Comparison of ENCODE assay signal across 13 cellular contexts in the genomic region with DNA sequence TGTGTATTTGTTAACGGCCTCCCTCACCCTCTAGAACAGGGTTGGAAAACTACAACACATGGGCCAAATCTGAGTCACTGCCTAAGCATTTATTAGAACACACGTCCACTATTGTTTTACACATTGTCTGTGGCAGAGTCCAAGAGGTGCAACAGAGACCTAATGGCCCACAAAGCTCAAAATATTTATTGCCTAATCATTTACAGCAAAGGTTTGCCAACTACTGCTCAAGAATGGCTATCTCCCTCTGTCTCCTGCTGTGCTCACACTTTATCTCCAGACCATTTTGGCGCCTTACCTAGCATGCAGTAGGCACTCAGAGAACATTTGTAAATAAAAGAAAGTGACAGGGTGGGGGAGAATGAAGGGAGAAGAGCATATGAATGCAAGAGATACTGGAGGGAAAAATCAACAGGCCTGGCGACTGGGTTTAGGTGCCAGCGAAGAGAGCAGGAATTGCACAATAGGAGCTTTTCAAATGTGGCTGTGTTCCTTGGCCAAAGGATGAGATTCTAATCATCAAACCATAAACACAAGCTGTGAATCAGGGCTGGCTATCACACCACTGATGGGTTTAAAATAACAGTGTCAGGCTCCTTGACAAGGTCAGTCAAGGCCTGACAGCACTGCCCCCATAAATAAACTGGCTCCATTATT.
A peak's percentile ranks its signal among the peaks of the same experiment; 100 is the strongest.
DNase-seq lines count a peak whose midpoint lies in the region; ATAC-seq, FAIRE-seq and TF ChIP-seq lines count a peak whose summit lies in the region.
"Had no signal": no experiment of that assay in that cellular context is flagged by ENCODE, and none has a peak within 500 bp of the region (broad histone marks: within the 10 kb centered on the region; RNA-seq: fewer than 3 reads in every experiment).

No MANE protein-coding gene starts in this region.

- H3K9ac ChIP-seq in endodermal cell (ENCODE audit: extremely low read depth, low read length, poor library complexity, severe bottlenecking): no peak overlapping the region
- no peak overlapping the region for H3K9ac ChIP-seq in kidney (ENCODE audit: low read length in 2 of 2)

- peaks cover 16% of the 10 kb centered on the region for H3K4me1 ChIP-seq in endodermal cell (ENCODE audit: control insufficient read depth, insufficient read depth, low read length)
- peaks cover 22% of the 10 kb centered on the region for H3K4me1 ChIP-seq in lower lobe of right lung
- peaks cover under 1 to 6% of the 10 kb centered on the region in 2 donors for H3K4me1 ChIP-seq in kidney (ENCODE audit: control insufficient read depth in 1 of 2, insufficient read depth in 1 of 2, low read depth in 1 of 2, low read length in 2 of 2)

- H3K4me3 ChIP-seq in endodermal cell (ENCODE audit: low read length) (no peak overlapping the region), lower lobe of right lung (no peak overlapping the region), kidney (ENCODE audit: low read length in 2 of 2) (peak overlapping the region in 1 of 2 donors; percentile 8)
- H3K4me3 ChIP-seq: GM12878, ovary had no signal

- 72 to 93% methylated on average over 3 to 5 of the region's 5 CpGs for WGBS in endodermal cell (ENCODE audit: insufficient coverage in 1 of 2, insufficient read length in 1 of 2), 2 experiments

- FAIRE-seq in kidney (lab: Jason Lieb, UNC): no peak
- FAIRE-seq: GM12878 had no signal

- H3K27me3 Mint-ChIP-seq in endodermal cell (ENCODE audit: insufficient read depth): peaks cover 26% of the 10 kb centered on the region

- H3K27ac ChIP-seq in endodermal cell (ENCODE audit: low read depth, low read length): no peak overlapping the region
- no peak overlapping the region for H3K27ac ChIP-seq in lower lobe of right lung
- H3K27ac ChIP-seq in kidney (ENCODE audit: low read depth in 2 of 2, low read length in 2 of 2): peak overlapping the region in 1 of 2 donors; percentile 35
- H3K27ac ChIP-seq: ovary had no signal

- no peaks in the 10 kb centered on the region for H3K9me3 Mint-ChIP-seq in endodermal cell
- H3K9me3 Mint-ChIP-seq: activated naive CD8-positive, alpha-beta T cell treated with anti-CD3 and anti-CD28 coated beads, Interleukin-2, amount 10 ng/mL, durations not matched to agents 7 days and 5 days had no signal

- peak; percentile 50 for DNase-seq in ACHN
- DNase-seq in NCI-H2196 treated with DMSO at 0.1 percent for 48 hours (lab: John Stamatoyannopoulos, UW; ENCODE audit: unreplicated experiment): peak; percentile 18
- peak; percentile 57 for DNase-seq in endodermal cell
- no peak for DNase-seq in lower lobe of right lung
- DNase-seq in SKM-1 treated with dmso at 0.1 percent for 144 hours (lab: John Stamatoyannopoulos, UW; ENCODE audit: unreplicated experiment): no peak
- DNase-seq in kidney: no peak
- DNase-seq in LoVo (ENCODE audit: low spot score): no peak
- DNase-seq: activated naive CD8-positive, alpha-beta T cell treated with anti-CD3 and anti-CD28 coated beads, Interleukin-2, amount 10 ng/mL, durations not matched to agents 7 days and 5 days; NCI-H526 treated with DMSO at 0.1 percent for 48 hours; ovary had no signal

- intact Hi-C loops in lower lobe of right lung (cut with DNase I): no loop called here
- intact Hi-C loops in kidney (cut with DNase I): no loop called here

- no peaks in the 10 kb centered on the region for H3K36me3 Mint-ChIP-seq in endodermal cell (ENCODE audit: low read depth)
- H3K36me3 Mint-ChIP-seq: activated naive CD8-positive, alpha-beta T cell treated with anti-CD3 and anti-CD28 coated beads, Interleukin-2, amount 10 ng/mL, durations not matched to agents 7 days and 5 days; WTC11 had no signal

- TF ChIP-seq CTCF in endodermal cell (conservative IDR thresholded peaks at IDR 0.05) (no peak), lower lobe of right lung (IDR thresholded peaks at IDR 0.05) (no peak), kidney (IDR thresholded peaks at IDR 0.05; ENCODE audit: borderline replicate concordance, extremely low read depth, insufficient read depth) (no peak)

- H3K36me3 ChIP-seq in endodermal cell (ENCODE audit: control insufficient read depth, insufficient read depth, low read length): no peaks in the 10 kb centered on the region
- H3K36me3 ChIP-seq in lower lobe of right lung: no peaks in the 10 kb centered on the region
- H3K36me3 ChIP-seq in kidney (ENCODE audit: control insufficient read depth in 1 of 2, insufficient read depth in 2 of 2, low read length in 2 of 2): no peaks in the 10 kb centered on the region
- H3K36me3 ChIP-seq: ovary had no signal

- H3K9me3 ChIP-seq in endodermal cell (ENCODE audit: control insufficient read depth, low read length): no peaks in the 10 kb centered on the region
- no peaks in the 10 kb centered on the region for H3K9me3 ChIP-seq in lower lobe of right lung
- no peaks in the 10 kb centered on the region for H3K9me3 ChIP-seq in kidney (ENCODE audit: control insufficient read depth in 1 of 2, low read length in 2 of 2)
- H3K9me3 ChIP-seq: ovary had no signal

- H3K4me1 Mint-ChIP-seq in endodermal cell: peaks cover 32% of the 10 kb centered on the region
- H3K4me1 Mint-ChIP-seq: activated naive CD8-positive, alpha-beta T cell treated with anti-CD3 and anti-CD28 coated beads, Interleukin-2, amount 10 ng/mL, durations not matched to agents 7 days and 5 days had no signal

- no peak overlapping the region for H3K27ac Mint-ChIP-seq in endodermal cell
- H3K27ac Mint-ChIP-seq: activated naive CD8-positive, alpha-beta T cell treated with anti-CD3 and anti-CD28 coated beads, Interleukin-2, amount 10 ng/mL, durations not matched to agents 7 days and 5 days; WTC11 had no signal

- no peak overlapping the region for H3K4me3 Mint-ChIP-seq in endodermal cell
- H3K4me3 Mint-ChIP-seq: activated naive CD8-positive, alpha-beta T cell treated with anti-CD3 and anti-CD28 coated beads, Interleukin-2, amount 10 ng/mL, durations not matched to agents 7 days and 5 days; WTC11 had no signal

- H3K27me3 ChIP-seq in endodermal cell (ENCODE audit: control insufficient read depth, insufficient read depth, low read length, poor library complexity, severe bottlenecking) (peaks cover 14% of the 10 kb centered on the region), lower lobe of right lung (ENCODE audit: low read depth) (no peaks in the 10 kb centered on the region)
- H3K27me3 ChIP-seq: ovary had no signal

- in situ Hi-C loops in ACHN (cut with HindIII; ENCODE audit: low pct_ligation_motif_present, low pct_unique_long_range_greater_than_20kb, low sequenced_read_pairs): no loop called here

- ATAC-seq in lower lobe of right lung: peak; percentile 51 to 62
- ATAC-seq in HG02642 (IDR thresholded peaks at IDR 0.05; ENCODE audit: poor library complexity, unreplicated experiment): no peak
- ATAC-seq: GM12878 had no signal

Comparison
In these comparisons a context has a peak if more than half of its experiments do, and no peak if none do; other contexts are left out.
1. DNase-seq: peak in ACHN (single experiment), NCI-H2196 treated with DMSO at 0.1 percent for 48 hours (single experiment) and endodermal cell (single experiment); none in lower lobe of right lung (single experiment), SKM-1 treated with dmso at 0.1 percent for 144 hours (single experiment), kidney (single experiment) and LoVo (single experiment).